ENCODE assay signal across 13 cellular contexts in the genomic region with DNA sequence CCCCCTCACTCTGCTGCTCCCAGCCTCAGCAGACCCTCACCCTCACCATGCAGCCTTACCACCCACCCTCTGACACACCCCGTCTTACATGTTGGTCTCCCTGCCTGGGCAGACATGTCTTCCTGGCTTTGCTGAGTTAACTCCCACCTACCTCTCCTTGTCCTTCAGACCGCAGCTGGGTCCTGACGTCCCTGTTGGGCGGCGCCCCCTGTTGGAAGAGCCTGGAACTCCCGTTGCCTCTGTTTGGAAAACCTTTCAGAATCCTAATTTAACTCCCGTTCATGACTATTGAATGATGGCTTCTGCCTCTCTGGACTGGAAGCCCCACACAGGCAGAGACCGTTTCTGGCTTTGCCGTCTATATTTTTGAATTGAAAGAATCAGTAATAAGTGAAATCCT.
A peak's percentile ranks its signal among the peaks of the same experiment; 100 is the strongest.
DNase-seq lines count a peak whose midpoint lies in the region; ATAC-seq and TF ChIP-seq lines count a peak whose summit lies in the region.
"Had no signal": no experiment of that assay in that cellular context is flagged by ENCODE, and none has a peak within 500 bp of the region (broad histone marks: within the 10 kb centered on the region; RNA-seq: fewer than 3 reads in every experiment).

No MANE protein-coding gene starts in this region.

- 38% methylated on average over 4 of the region's 9 CpGs; no CpG with 5 or more reads in 1 of the 2 experiments for WGBS in IMR-90 (ENCODE audit: extremely low coverage in 2 of 2, insufficient read length in 1 of 2), 2 experiments
- WGBS in lower leg skin, 2 donors = 65 to 74% methylated on average over 9 of the region's 9 CpGs

- in situ Hi-C loops in IMR-90 (cut with MboI; ENCODE audit: low sequenced_read_pairs) (no loop called here), brain microvascular endothelial cell (cut with HindIII; ENCODE audit: low pct_ligation_motif_present, low sequenced_read_pairs) (no loop called here)

- H2AK5ac ChIP-seq in IMR-90 (ENCODE audit: low read depth, low read length) = no peak overlapping the region

- no peak overlapping the region for H2AFZ ChIP-seq in IMR-90 (replicated peaks; ENCODE audit: low read length, poor library complexity)
- H2AFZ ChIP-seq in osteoblast (ENCODE audit: low read length) = no peak overlapping the region

- H3K9me1 ChIP-seq in IMR-90 (ENCODE audit: insufficient read depth, low read length) = no peaks in the 10 kb centered on the region

- H3K56ac ChIP-seq in IMR-90 (ENCODE audit: extremely low read depth, insufficient read depth, low read length) = no peak overlapping the region

- H3K4me1 Mint-ChIP-seq in activated CD8-positive, alpha-beta T cell treated with anti-CD3 and anti-CD28 coated beads for 36 hours (ENCODE audit: low read depth) = no peaks in the 10 kb centered on the region
- no peaks in the 10 kb centered on the region for H3K4me1 Mint-ChIP-seq in activated CD8-positive, alpha-beta T cell treated with anti-CD3 and anti-CD28 coated beads, Interleukin-2, amount 10 ng/mL, durations not matched to agents 7 days and 5 days (ENCODE audit: low read depth)

- H3K27me3 Mint-ChIP-seq in activated CD8-positive, alpha-beta T cell treated with anti-CD3 and anti-CD28 coated beads for 36 hours = peaks cover 40% of the 10 kb centered on the region
- peaks cover 27% of the 10 kb centered on the region for H3K27me3 Mint-ChIP-seq in activated CD8-positive, alpha-beta T cell treated with anti-CD3 and anti-CD28 coated beads, Interleukin-2, amount 10 ng/mL, durations not matched to agents 7 days and 5 days (ENCODE audit: low read depth)

- H3K9me3 ChIP-seq in IMR-90 (ENCODE audit: control insufficient read depth, insufficient read depth, low read length) = 0 out of 2 replicates have a peak, but pooled peaks cover 2% of the 10 kb centered on the region
- H3K9me3 ChIP-seq in osteoblast (ENCODE audit: low read depth, low read length) = no peaks in the 10 kb centered on the region
- H3K9me3 ChIP-seq: MG63, uterus had no signal

- no peaks in the 10 kb centered on the region for H3K79me1 ChIP-seq in IMR-90 (ENCODE audit: low read depth in 1 of 2, low read length in 2 of 2)

- H3K9ac ChIP-seq in IMR-90 (ENCODE audit: low read depth, low read length) = no peak overlapping the region

- H3K4me2 ChIP-seq in IMR-90 (ENCODE audit: low read depth, low read length) (no peak overlapping the region), osteoblast (ENCODE audit: insufficient read depth, low read length) (no peak overlapping the region)

- H3K18ac ChIP-seq in IMR-90 (ENCODE audit: low read depth, low read length) = no peak overlapping the region

- TF ChIP-seq POLR2A in IMR-90 (IDR thresholded peaks at IDR 0.05; ENCODE audit: low read depth, low read length) (no peak), lower leg skin (IDR thresholded peaks at IDR 0.05) (no peak)

- no peak overlapping the region for H3K23ac ChIP-seq in IMR-90 (ENCODE audit: low read depth, low read length)

- intact Hi-C loops in activated CD8-positive, alpha-beta T cell treated with anti-CD3 and anti-CD28 coated beads for 36 hours (cut with micrococcal nuclease) = no loop called here
- intact Hi-C loops in IMR-90 (cut with micrococcal nuclease) = loop anchor here (5.0 kb wide), 1 partner anchor 127 kb away; no protein-coding TSS in a partner anchor
- intact Hi-C loops in lower leg skin (cut with DNase I; ENCODE audit: low total_unique reads) = no loop called here

- POLR2A ChIA-PET in activated CD8-positive, alpha-beta T cell treated with anti-CD3 and anti-CD28 coated beads for 36 hours (lab: Charles Lee) = no interaction called here
- POLR2A ChIA-PET in activated CD8-positive, alpha-beta T cell treated with anti-CD3 and anti-CD28 coated beads, Interleukin-2, amount 10 ng/mL, durations not matched to agents 7 days and 5 days (lab: Charles Lee) = no interaction called here
- POLR2A ChIA-PET in IMR-90 (lab: Charles Lee; ENCODE audit: unreplicated experiment) = no interaction called here

- no peak overlapping the region for H3K14ac ChIP-seq in IMR-90 (replicated peaks; ENCODE audit: low read depth, low read length)

- H3K36me3 ChIP-seq in IMR-90 (ENCODE audit: control insufficient read depth, insufficient read depth, low read length) = no peaks in the 10 kb centered on the region
- no peaks in the 10 kb centered on the region for H3K36me3 ChIP-seq in brain microvascular endothelial cell (replicated peaks)
- H3K36me3 ChIP-seq in osteoblast (ENCODE audit: insufficient read depth, low read length) = no peaks in the 10 kb centered on the region
- H3K36me3 ChIP-seq: MG63, uterus had no signal

- no peak overlapping the region for H2BK15ac ChIP-seq in IMR-90 (ENCODE audit: low read depth, low read length)

- no peak overlapping the region for H3K4me3 Mint-ChIP-seq in activated CD8-positive, alpha-beta T cell treated with anti-CD3 and anti-CD28 coated beads for 36 hours
- H3K4me3 Mint-ChIP-seq in activated CD8-positive, alpha-beta T cell treated with anti-CD3 and anti-CD28 coated beads, Interleukin-2, amount 10 ng/mL, durations not matched to agents 7 days and 5 days = no peak overlapping the region
- H3K4me3 Mint-ChIP-seq: activated T-cell treated with anti-CD3 and anti-CD28 coated beads, Interleukin-2, amount 50 U/mL, for 72 hours; CD4-positive, alpha-beta T cell had no signal

- no peak overlapping the region for H4K91ac ChIP-seq in IMR-90 (ENCODE audit: insufficient read depth, low read depth, low read length)

- peak; percentile 31 for TF ChIP-seq CTCF in activated CD8-positive, alpha-beta T cell treated with anti-CD3 and anti-CD28 coated beads for 36 hours (IDR thresholded peaks at IDR 0.05)
- peak; percentile 17; the same call in 1 of the 2 replicates for TF ChIP-seq CTCF in IMR-90 (conservative IDR thresholded peaks at IDR 0.05; ENCODE audit: low read depth, low read length)
- TF ChIP-seq CTCF in brain microvascular endothelial cell (IDR thresholded peaks at IDR 0.05; ENCODE audit: low read depth, low read length, missing control alignments) = peak; percentile 65
- peak; percentile 44 for TF ChIP-seq CTCF in osteoblast (IDR thresholded peaks at IDR 0.05; ENCODE audit: extremely low read depth, low read depth, low read length)
- no peak for TF ChIP-seq CTCF in lower leg skin (IDR thresholded peaks at IDR 0.05)

- no peak overlapping the region for H4K8ac ChIP-seq in IMR-90 (ENCODE audit: low read depth in 2 of 2, low read length in 2 of 2)

- no TSS peak for BruUV-seq in IMR-90 (replicated peaks; lab: Mats Ljungman, UMichigan)

- no peak overlapping the region for H3K27ac ChIP-seq in IMR-90 (ENCODE audit: insufficient read depth, low read length)
- H3K27ac ChIP-seq in brain microvascular endothelial cell = no peak overlapping the region
- no peak overlapping the region for H3K27ac ChIP-seq in osteoblast (ENCODE audit: low read depth, low read length)
- H3K27ac ChIP-seq: uterus had no signal

- H3K36me3 Mint-ChIP-seq in activated CD8-positive, alpha-beta T cell treated with anti-CD3 and anti-CD28 coated beads for 36 hours (ENCODE audit: low read depth) = no peaks in the 10 kb centered on the region
- H3K36me3 Mint-ChIP-seq in activated CD8-positive, alpha-beta T cell treated with anti-CD3 and anti-CD28 coated beads, Interleukin-2, amount 10 ng/mL, durations not matched to agents 7 days and 5 days (ENCODE audit: low read depth) = no peaks in the 10 kb centered on the region

- no peak overlapping the region for H3K27ac Mint-ChIP-seq in activated CD8-positive, alpha-beta T cell treated with anti-CD3 and anti-CD28 coated beads for 36 hours
- no peak overlapping the region for H3K27ac Mint-ChIP-seq in activated CD8-positive, alpha-beta T cell treated with anti-CD3 and anti-CD28 coated beads, Interleukin-2, amount 10 ng/mL, durations not matched to agents 7 days and 5 days
- H3K27ac Mint-ChIP-seq: activated T-cell treated with anti-CD3 and anti-CD28 coated beads, Interleukin-2, amount 50 U/mL, for 72 hours; CD4-positive, alpha-beta T cell had no signal

- no peaks in the 10 kb centered on the region for H3K79me2 ChIP-seq in osteoblast (ENCODE audit: insufficient read depth, low read length)

- no peak overlapping the region for H3K4me3 ChIP-seq in IMR-90 (ENCODE audit: insufficient read depth, low read depth, low read length)
- H3K4me3 ChIP-seq in brain microvascular endothelial cell (ENCODE audit: low read depth, low read length) = no peak overlapping the region
- no peak overlapping the region for H3K4me3 ChIP-seq in osteoblast (ENCODE audit: insufficient read depth, low read length)
- no peak overlapping the region for H3K4me3 ChIP-seq in lower leg skin (ENCODE audit: low read depth, poor library complexity, severe bottlenecking)
- H3K4me3 ChIP-seq: MG63, uterus had no signal

- peak; percentile 5 for DNase-seq in activated CD8-positive, alpha-beta T cell treated with anti-CD3 and anti-CD28 coated beads for 36 hours
- DNase-seq in activated CD8-positive, alpha-beta T cell treated with anti-CD3 and anti-CD28 coated beads, Interleukin-2, amount 10 ng/mL, durations not matched to agents 7 days and 5 days = no peak
- DNase-seq in IMR-90 (no peak), brain microvascular endothelial cell (no peak), osteoblast (ENCODE audit: insufficient read length, low spot score, missing footprints) (no peak), lower leg skin (ENCODE audit: low spot score in 2 of 2) (no peak)
- no peak for DNase-seq in central memory CD4-positive, alpha-beta T cell
- DNase-seq: activated T-cell treated with anti-CD3 and anti-CD28 coated beads, Interleukin-2, amount 50 U/mL, for 72 hours; CD4-positive, alpha-beta T cell; MG63; stimulated activated CD4-positive, alpha-beta T cell treated with anti-CD3 and anti-CD28 coated beads, Interleukin-1b, Interleukin-23, amount 100 ng/mL, for 48 hours; uterus had no signal

- H2BK120ac ChIP-seq in IMR-90 (ENCODE audit: low read depth, low read length) = no peak overlapping the region

- no peak overlapping the region for H3K4ac ChIP-seq in IMR-90 (ENCODE audit: low read depth, low read length)

- no peak overlapping the region for H2BK5ac ChIP-seq in IMR-90 (ENCODE audit: low read depth, low read length, poor library complexity, severe bottlenecking)

- H3K4me1 ChIP-seq in IMR-90 (ENCODE audit: control insufficient read depth, insufficient read depth, low read length) = peaks cover 9% of the 10 kb centered on the region; the same call in 1 of the 2 replicates
- H3K4me1 ChIP-seq in osteoblast (ENCODE audit: insufficient read depth, low read length) = peaks cover 33% of the 10 kb centered on the region
- H3K4me1 ChIP-seq: uterus had no signal

- no peak for ATAC-seq in activated CD8-positive, alpha-beta T cell treated with anti-CD3 and anti-CD28 coated beads for 36 hours
- ATAC-seq in activated CD8-positive, alpha-beta T cell treated with anti-CD3 and anti-CD28 coated beads, Interleukin-2, amount 10 ng/mL, durations not matched to agents 7 days and 5 days = no peak
- ATAC-seq in IMR-90 (ENCODE audit: low read depth) (no peak), GM21423 (IDR thresholded peaks at IDR 0.05; ENCODE audit: unreplicated experiment) (no peak)
- ATAC-seq: activated T-cell treated with anti-CD3 and anti-CD28 coated beads, Interleukin-2, amount 50 U/mL, for 72 hours had no signal

- H3K9me3 Mint-ChIP-seq in activated CD8-positive, alpha-beta T cell treated with anti-CD3 and anti-CD28 coated beads for 36 hours = no peaks in the 10 kb centered on the region
- H3K9me3 Mint-ChIP-seq in activated CD8-positive, alpha-beta T cell treated with anti-CD3 and anti-CD28 coated beads, Interleukin-2, amount 10 ng/mL, durations not matched to agents 7 days and 5 days (ENCODE audit: insufficient read depth) = no peaks in the 10 kb centered on the region
- H3K9me3 Mint-ChIP-seq: activated T-cell treated with anti-CD3 and anti-CD28 coated beads, Interleukin-2, amount 50 U/mL, for 72 hours; CD4-positive, alpha-beta T cell had no signal

- no peak overlapping the region for H2BK20ac ChIP-seq in IMR-90 (ENCODE audit: low read depth, low read length)

- no peaks in the 10 kb centered on the region for H4K20me1 ChIP-seq in IMR-90 (ENCODE audit: insufficient read depth, low read length)
- no peaks in the 10 kb centered on the region for H4K20me1 ChIP-seq in osteoblast (ENCODE audit: insufficient read depth, low read length)

- peaks cover 23% of the 10 kb centered on the region for H3K27me3 ChIP-seq in IMR-90 (ENCODE audit: control insufficient read depth, insufficient read depth, low read length)
- no peaks in the 10 kb centered on the region for H3K27me3 ChIP-seq in brain microvascular endothelial cell (replicated peaks)
- H3K27me3 ChIP-seq in osteoblast (ENCODE audit: insufficient read depth, low read length) = peaks cover 32% of the 10 kb centered on the region
- H3K27me3 ChIP-seq: MG63, uterus had no signal

- dilution Hi-C loops in IMR-90 (cut with HindIII; ENCODE audit: low sequenced_read_pairs, unreplicated experiment) = no loop called here

- H2AK9ac ChIP-seq in IMR-90 (replicated peaks; ENCODE audit: low read depth, low read length, poor library complexity) = no peak overlapping the region

- CTCF ChIA-PET in activated CD8-positive, alpha-beta T cell treated with anti-CD3 and anti-CD28 coated beads for 36 hours (lab: Charles Lee) = no interaction called here
- CTCF ChIA-PET in activated CD8-positive, alpha-beta T cell treated with anti-CD3 and anti-CD28 coated beads, Interleukin-2, amount 10 ng/mL, durations not matched to agents 7 days and 5 days (lab: Charles Lee) = no interaction called here
- CTCF ChIA-PET in IMR-90 (lab: Yijun Ruan, JAX) = no interaction called here

- no peak overlapping the region for H4K5ac ChIP-seq in IMR-90 (ENCODE audit: low read depth, low read length)

- no peak for TF ChIP-seq RAD21 in IMR-90 (IDR thresholded peaks at IDR 0.05; ENCODE audit: low read length)

Comparison
In these comparisons a context has a peak if more than half of its experiments do, and no peak if none do; other contexts are left out.
1. CTCF ChIP-seq: peak in activated CD8-positive, alpha-beta T cell treated with anti-CD3 and anti-CD28 coated beads for 36 hours (single experiment), IMR-90 (single experiment), brain microvascular endothelial cell (single experiment) and osteoblast (single experiment); none in lower leg skin (0 of 3).